In genomic region chr16:54284931-54285413, GRCh38 we compare ENCODE assay signal across 8 cellular contexts. TPM values are rescaled to one million over a fixed set of nuclear protein-coding genes. Genes with fewer than 3 reads are reported as not detected.
DNase-seq lines count a peak whose midpoint lies in the region; ATAC-seq and TF ChIP-seq lines count a peak whose summit lies in the region.

No MANE protein-coding gene starts in this region.

- H3K36me3 ChIP-seq in ACC112 (ENCODE audit: insufficient read depth, low read length) (0 out of 2 replicates have a peak, but pooled peaks cover 5% of the 10 kb centered on the region), lung (ENCODE audit: control insufficient read depth in 2 of 2, insufficient read depth in 2 of 2, low read length in 2 of 2) (no peaks in the 10 kb centered on the region)

- H3K27me3 ChIP-seq in ACC112 (ENCODE audit: insufficient read depth, low read length) (no peaks in the 10 kb centered on the region), lung (ENCODE audit: control insufficient read depth, insufficient read depth) (peaks cover 4% of the 10 kb centered on the region)

- H3K4me1 ChIP-seq in ACC112 (ENCODE audit: control insufficient read depth, insufficient read depth, low read length, unreplicated experiment) (peaks cover 4% of the 10 kb centered on the region), lung (ENCODE audit: control insufficient read depth in 2 of 2, insufficient read depth in 2 of 2, low read length in 2 of 2) (peaks cover 0 to 24% of the 10 kb centered on the region in 2 donors)

- peak overlapping the region; percentile 52 for H2AFZ ChIP-seq in ACC112 (ENCODE audit: low read length, unreplicated experiment)

- peak overlapping the region; percentile 94; the same call in 1 of the 2 replicates for H3K27ac ChIP-seq in ACC112 (ENCODE audit: low read depth, low read length)
- H3K27ac ChIP-seq in lung (ENCODE audit: low read depth in 1 of 2, low read length in 1 of 2), result peak overlapping the region; percentile 62 to 95

- in situ Hi-C loops in astrocyte of the spinal cord (cut with HindIII; ENCODE audit: low sequenced_read_pairs), result loop anchor here (25.0 kb wide), 1 partner anchor 652 kb away; the partner anchor contains the start of gene IRX5

- ATAC-seq in lung (ENCODE audit: insufficient read depth, low FRiP score) (no peak), GM21576 (IDR thresholded peaks at IDR 0.05; ENCODE audit: unreplicated experiment) (no peak), omental fat pad (ENCODE audit: low FRiP score) (no peak)

- peak overlapping the region; percentile 87 for H3K4me3 ChIP-seq in ACC112 (ENCODE audit: low read depth, low read length)
- H3K4me3 ChIP-seq in HFF-Myc (replicated peaks; ENCODE audit: low read depth, low read length), result peak overlapping the region; percentile 75
- H3K4me3 ChIP-seq in astrocyte of the spinal cord (ENCODE audit: low read depth, low read length), result peak overlapping the region; percentile 64
- H3K4me3 ChIP-seq in lung, result peak overlapping the region; percentile 56

- DNase-seq in HFF-Myc (ENCODE audit: extremely low read depth, low read depth), result no peak
- DNase-seq in astrocyte of the spinal cord (ENCODE audit: low read depth, low spot score), result peak; percentile 37
- DNase-seq in lung (ENCODE audit: low spot score), result no peak
- DNase-seq in omental fat pad (ENCODE audit: low spot score), result no peak
- DNase-seq in NAMALWA (ENCODE audit: low spot score), result no peak
- no peak for DNase-seq in NCI-H1694 treated with DMSO at 0.1 percent for 48 hours (lab: John Stamatoyannopoulos, UW)

- H3K79me2 ChIP-seq in ACC112 (ENCODE audit: control insufficient read depth, insufficient read depth, low read length, unreplicated experiment), result peaks cover 14% of the 10 kb centered on the region

- TF ChIP-seq CTCF in HFF-Myc (IDR thresholded peaks at IDR 0.05; ENCODE audit: low read depth, low read length, missing control alignments), result no peak
- TF ChIP-seq CTCF in astrocyte of the spinal cord (IDR thresholded peaks at IDR 0.05; ENCODE audit: low read depth, low read length), result no peak
- TF ChIP-seq CTCF in lung (IDR thresholded peaks at IDR 0.05; ENCODE audit: control extremely low read depth, extremely low read depth), result no peak
- no peak for TF ChIP-seq CTCF in omental fat pad (IDR thresholded peaks at IDR 0.05)

- peaks cover 0 to 3% of the 10 kb centered on the region in 2 donors for H3K9me3 ChIP-seq in lung (ENCODE audit: control insufficient read depth in 2 of 2, insufficient read depth in 1 of 2, low read length in 1 of 2)

- 2 to 4% methylated on average over 42 of the region's 42 CpGs for WGBS in lung, 2 donors

RNA-seq across cellular contexts. Expression of gene IRX3, which starts 1.6 kb away (rescaled TPM):
- total RNA-seq in lung (10 to 100 TPM; 62.5 to 84.2 TPM), omental fat pad (1 to 10 TPM in 1 of 4 donors, under 1 TPM in 3; 0.37 to 8.2 (median 0.68) TPM)
- 10 to 100 TPM; 25.6 to 51.1 TPM for polyA plus RNA-seq in lung

Comparison
In these comparisons a context has a peak if more than half of its experiments do, and no peak if none do; other contexts are left out.
1. RNA of gene IRX3, which starts 1.6 kb away (total RNA-seq): 62.5 to 84.2 TPM in lung; 0.37 to 8.2 TPM in omental fat pad; every median in the first group is over 4 times any median in the second.
2. Peak in every context shown above with its lines, with median percentiles within 50 percentile points of each other: H3K4me3 ChIP-seq.